Comparison of ENCODE assay signal across 32 cellular contexts in the genomic region with DNA sequence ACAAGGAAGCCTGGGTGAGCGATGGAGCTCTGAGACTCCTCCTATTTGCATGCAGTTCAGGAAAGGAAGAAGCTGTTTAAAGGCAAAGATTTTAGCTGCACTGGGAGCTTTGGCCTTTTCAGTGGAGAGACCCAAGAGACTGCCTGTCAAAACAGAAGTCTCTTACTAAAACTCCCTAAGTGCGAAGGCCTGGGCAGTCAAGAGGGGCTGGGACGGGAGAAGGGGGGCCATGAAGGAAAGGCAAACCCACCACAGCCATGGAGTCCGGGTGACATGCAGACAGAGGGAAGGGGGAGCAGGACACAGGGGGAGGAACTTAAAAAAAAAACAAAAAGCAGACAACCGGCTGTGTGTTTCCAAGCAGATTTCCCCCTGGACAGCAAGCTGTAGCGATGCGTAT.
"Had no signal": no experiment of that assay in that cellular context is flagged by ENCODE, and none has a peak within 500 bp of the region (broad histone marks: within the 10 kb centered on the region; RNA-seq: fewer than 3 reads in every experiment).

No MANE protein-coding gene starts in this region.

- H3K4me3 Mint-ChIP-seq: activated B cell treated with CpG ODN at 0.5 μM for 24 hours; activated CD8-positive, alpha-beta T cell treated with anti-CD3 and anti-CD28 coated beads for 36 hours; activated naive CD8-positive, alpha-beta T cell; activated T-cell treated with anti-CD3 and anti-CD28 coated beads, Interleukin-2, amount 50 U/mL, for 4 hours; activated T-helper 17 cell treated with anti-CD3 and anti-CD28 coated beads, Interleukin-2, amount 50 U/mL, for 72 hours; central memory CD8-positive, alpha-beta T cell; T-helper 17 cell; T-helper 2 cell treated with Interferon-gamma antibody and Interleukin-4, amounts not matched to agents 5 μg/mL and 100 μg/mL, for 36 hours had no signal

- FAIRE-seq: astrocyte, endometrium, endothelial cell of umbilical vein, frontal cortex had no signal

- H3K27me3 Mint-ChIP-seq: activated CD8-positive, alpha-beta T cell treated with anti-CD3 and anti-CD28 coated beads for 36 hours; activated naive CD8-positive, alpha-beta T cell; activated T-helper 17 cell treated with anti-CD3 and anti-CD28 coated beads, Interleukin-2, amount 50 U/mL, for 72 hours; central memory CD8-positive, alpha-beta T cell; T-helper 17 cell had no signal

- DNase-seq: activated B cell treated with CpG ODN at 0.5 μM for 24 hours; activated CD4-positive, alpha-beta T cell treated with anti-CD3 and anti-CD28 coated beads for 48 hours; activated CD4-positive, alpha-beta T cell treated with anti-CD3 and anti-CD28 coated beads, Interleukin-2, amount 50 U/mL, for 1 hour; activated CD4-positive, alpha-beta T cell treated with anti-CD3 and anti-CD28 coated beads, Interleukin-2, amount 50 U/mL, for 48 hours; activated CD8-positive, alpha-beta memory T cell treated with anti-CD3 and anti-CD28 coated beads for 24 hours; activated CD8-positive, alpha-beta T cell treated with anti-CD3 and anti-CD28 coated beads for 36 hours; activated effector memory CD4-positive, alpha-beta T cell treated with Interleukin-2 at 50 U/mL for 16 hours; activated gamma-delta T cell treated with Interleukin-2 at 50 U/mL for 16 hours; activated naive CD4-positive, alpha-beta T cell treated with anti-CD3 and anti-CD28 coated beads, Interleukin-2, amount 50 U/mL, for 16 hours; activated naive CD4-positive, alpha-beta T cell treated with Interleukin-2 at 50 U/mL for 16 hours; activated T-cell treated with anti-CD3 and anti-CD28 coated beads, Interleukin-2, amount 50 U/mL, for 4 hours; amniotic stem cell; anterior cingulate cortex; brain microvascular endothelial cell; dermis blood vessel endothelial cell; effector CD8-positive, alpha-beta T cell; foreskin fibroblast; T-helper 1 cell; T-helper 17 cell; T1000; WERI-Rb-1 had no signal

- ATAC-seq: activated CD4-positive, CD25-positive, alpha-beta regulatory T cell treated with anti-CD3 and anti-CD28 coated beads, Interleukin-2, amount 50 U/mL, for 24 hours; activated CD8-positive, alpha-beta T cell treated with anti-CD3 and anti-CD28 coated beads for 36 hours; activated T-cell treated with anti-CD3 and anti-CD28 coated beads, Interleukin-2, amount 50 U/mL, for 4 hours; activated T-helper 17 cell treated with anti-CD3 and anti-CD28 coated beads, Interleukin-2, amount 50 U/mL, for 72 hours; T-helper 17 cell had no signal

- H3K4me3 ChIP-seq: coronary artery had no signal

- H3K9me3 Mint-ChIP-seq: activated B cell treated with CpG ODN at 0.5 μM for 24 hours; activated CD8-positive, alpha-beta T cell treated with anti-CD3 and anti-CD28 coated beads for 36 hours; activated T-cell treated with anti-CD3 and anti-CD28 coated beads, Interleukin-2, amount 50 U/mL, for 4 hours; central memory CD8-positive, alpha-beta T cell; T-helper 2 cell treated with Interferon-gamma antibody and Interleukin-4, amounts not matched to agents 5 μg/mL and 100 μg/mL, for 36 hours had no signal

- H3K36me3 Mint-ChIP-seq: activated naive CD8-positive, alpha-beta T cell had no signal

- H3K36me3 ChIP-seq: brain microvascular endothelial cell, WERI-Rb-1 had no signal

- H3K4me1 Mint-ChIP-seq: activated B cell treated with CpG ODN at 0.5 μM for 24 hours; activated T-helper 17 cell treated with anti-CD3 and anti-CD28 coated beads, Interleukin-2, amount 50 U/mL, for 72 hours; central memory CD8-positive, alpha-beta T cell; T-helper 17 cell had no signal

- H3K27me3 ChIP-seq: brain microvascular endothelial cell had no signal

- H3K27ac ChIP-seq: brain microvascular endothelial cell, coronary artery, epithelial cell of prostate, WERI-Rb-1 had no signal

- H3K27ac Mint-ChIP-seq: activated B cell treated with CpG ODN at 0.5 μM for 24 hours; activated CD8-positive, alpha-beta T cell treated with anti-CD3 and anti-CD28 coated beads for 36 hours; activated naive CD8-positive, alpha-beta T cell; activated T-helper 17 cell treated with anti-CD3 and anti-CD28 coated beads, Interleukin-2, amount 50 U/mL, for 72 hours; T-helper 17 cell; T-helper 2 cell treated with Interferon-gamma antibody and Interleukin-4, amounts not matched to agents 5 μg/mL and 100 μg/mL, for 36 hours had no signal
